Comparison of ENCODE assay signal across 21 cellular contexts in the genomic region with DNA sequence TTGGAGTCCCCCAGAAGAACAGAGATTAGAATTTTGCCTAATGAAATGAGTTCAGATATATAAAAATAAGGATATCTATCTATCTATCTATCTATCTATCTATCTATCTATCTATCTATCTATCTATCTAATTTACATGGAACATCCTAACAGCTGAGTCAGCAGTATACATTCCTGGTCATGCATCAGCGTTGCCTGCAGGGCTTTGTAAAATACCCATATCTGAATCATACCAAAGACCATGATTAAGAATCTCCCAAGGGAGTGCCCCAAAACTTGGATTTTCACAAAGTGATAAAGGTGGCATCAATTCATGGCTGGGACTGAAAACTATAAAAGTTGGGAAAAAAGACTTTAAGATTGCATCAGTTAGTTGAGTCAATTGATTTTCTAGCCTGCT. TPM values are rescaled to one million over a fixed set of nuclear protein-coding genes. Genes with fewer than 3 reads are reported as not detected.
"Had no signal": no experiment of that assay in that cellular context is flagged by ENCODE, and none has a peak within 500 bp of the region (broad histone marks: within the 10 kb centered on the region; RNA-seq: fewer than 3 reads in every experiment).

No MANE protein-coding gene starts in this region.

- ATAC-seq: gastrocnemius medialis; heart right ventricle; left lobe of liver; mucosa of descending colon; naive thymus-derived CD8-positive, alpha-beta T cell had no signal

- DNase-seq: colonic mucosa; dermis blood vessel endothelial cell; erythroblast; gastrocnemius medialis; heart right ventricle; hypothalamus; kidney glomerular epithelial cell; mucosa of descending colon; naive thymus-derived CD8-positive, alpha-beta T cell; posterior cingulate gyrus; sigmoid colon; small intestine; stimulated activated CD4-positive, alpha-beta T cell treated with anti-CD3 and anti-CD28 coated beads, Interleukin-12 subunit alpha, Interleukin-12 subunit beta, amount 100 ng/mL, for 4 hours; stimulated activated naive CD4-positive, alpha-beta T cell; stomach; substantia nigra; transverse colon had no signal

- H3K27ac ChIP-seq: colonic mucosa, gastrocnemius medialis, heart right ventricle, sigmoid colon, stomach, thoracic aorta, transverse colon had no signal

- H3K4me1 ChIP-seq: colonic mucosa, gastrocnemius medialis, heart right ventricle, sigmoid colon, stomach had no signal

- H3K4me3 ChIP-seq: colonic mucosa, gastrocnemius medialis, heart right ventricle, mucosa of descending colon, sigmoid colon, stomach, thoracic aorta, transverse colon had no signal

- H3K36me3 ChIP-seq: colonic mucosa, gastrocnemius medialis, heart right ventricle, sigmoid colon, stomach, thoracic aorta, transverse colon had no signal

- H3K27me3 ChIP-seq: colonic mucosa, gastrocnemius medialis, heart right ventricle, sigmoid colon, stomach, transverse colon had no signal

- H3K9me3 ChIP-seq: colonic mucosa, gastrocnemius medialis, mucosa of descending colon, sigmoid colon, thoracic aorta had no signal

RNA-seq across cellular contexts. Expression of a gene that starts 32.7 kb away (rescaled TPM):
- total RNA-seq: dermis blood vessel endothelial cell; gastrocnemius medialis; heart right ventricle; naive thymus-derived CD8-positive, alpha-beta T cell; osteocyte; pulmonary artery endothelial cell; thoracic aorta had no signal
- polyA plus RNA-seq: heart right ventricle; naive thymus-derived CD8-positive, alpha-beta T cell had no signal
